Comparison of ENCODE assay signal across 8 cellular contexts in the genomic region with DNA sequence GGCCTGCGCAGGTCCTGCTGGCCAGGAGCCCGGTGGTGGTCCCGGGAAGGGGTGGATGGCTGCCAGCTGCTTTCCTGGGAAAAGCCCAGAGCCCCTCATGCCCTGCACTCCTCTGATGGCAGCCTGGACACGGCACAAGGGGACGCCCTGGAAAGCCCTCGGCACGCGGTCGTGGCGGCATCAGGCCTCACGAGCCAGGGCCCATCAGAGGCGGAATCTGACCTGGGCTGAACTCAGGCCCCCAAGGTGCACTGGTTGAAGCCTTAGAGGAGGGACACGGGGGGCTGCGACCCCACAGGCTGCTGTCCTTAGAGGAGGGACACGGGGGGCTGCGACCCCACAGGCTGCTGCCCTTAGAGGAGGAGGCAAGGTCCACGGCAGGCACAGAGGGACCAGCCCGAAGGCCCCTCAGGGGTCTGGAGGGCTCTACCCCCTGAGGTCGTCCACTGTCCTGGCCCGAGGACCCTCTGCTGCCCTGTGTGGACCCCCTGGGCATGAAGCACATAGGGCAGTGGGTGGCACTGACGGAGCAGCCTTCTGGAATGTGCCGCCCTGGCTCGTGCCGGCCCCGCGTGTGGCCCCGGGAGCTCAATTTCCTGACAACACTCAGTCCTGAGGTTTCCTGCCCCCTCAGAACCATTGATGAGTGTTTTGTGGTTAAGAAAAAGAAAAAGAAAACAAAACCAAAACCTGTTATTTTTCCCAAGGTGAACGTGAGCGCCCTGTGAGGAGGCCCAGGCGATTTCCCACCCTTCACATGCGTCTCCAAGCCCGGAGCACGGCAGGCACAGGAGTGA. TPM values are rescaled to one million over a fixed set of nuclear protein-coding genes. Genes with fewer than 3 reads are reported as not detected.
A peak's percentile ranks its signal among the peaks of the same experiment; 100 is the strongest.
DNase-seq lines count a peak whose midpoint lies in the region; ATAC-seq and TF ChIP-seq lines count a peak whose summit lies in the region.

No MANE protein-coding gene starts in this region.

- H3K4me3 ChIP-seq in brain microvascular endothelial cell (ENCODE audit: low read depth, low read length) = no peak overlapping the region

- H3K4me1 Mint-ChIP-seq in HFFc6 (ENCODE audit: low read depth) = peaks cover 13% of the 10 kb centered on the region
- peaks cover 26% of the 10 kb centered on the region for H3K4me1 Mint-ChIP-seq in activated CD4-positive, alpha-beta T cell treated with anti-CD3 and anti-CD28 coated beads, Interleukin-2, amount 10 ng/mL, durations not matched to agents 7 days and 5 days

- DNase-seq in HFFc6 (no peak), brain microvascular endothelial cell (peak; percentile 22), DMS153 treated with DMSO at 0.1 percent for 48 hours (lab: John Stamatoyannopoulos, UW; ENCODE audit: unreplicated experiment) (no peak), GF-D8 (lab: John Stamatoyannopoulos, UW) (no peak), NCI-H446 treated with DMSO at 0.1 percent for 48 hours (lab: John Stamatoyannopoulos, UW) (no peak)
- peak; percentile 68 for DNase-seq in activated CD4-positive, alpha-beta T cell treated with anti-CD3 and anti-CD28 coated beads, Interleukin-2, amount 10 ng/mL, durations not matched to agents 7 days and 5 days
- peak; percentile 49 to 55 for DNase-seq in stimulated activated CD4-positive, alpha-beta T cell treated with anti-CD3 and anti-CD28 coated beads, Interleukin-4, amount 100 ng/mL, for 4 hours

- no peaks in the 10 kb centered on the region for H3K36me3 Mint-ChIP-seq in HFFc6 (ENCODE audit: low read depth)
- H3K36me3 Mint-ChIP-seq in activated CD4-positive, alpha-beta T cell treated with anti-CD3 and anti-CD28 coated beads, Interleukin-2, amount 10 ng/mL, durations not matched to agents 7 days and 5 days (ENCODE audit: low read depth) = no peaks in the 10 kb centered on the region

- in situ Hi-C loops in brain microvascular endothelial cell (cut with HindIII; ENCODE audit: low pct_ligation_motif_present, low sequenced_read_pairs) = no loop called here

- ATAC-seq in HG03354 (IDR thresholded peaks at IDR 0.05; ENCODE audit: poor library complexity, severe bottlenecking, unreplicated experiment) = no peak

- POLR2A ChIA-PET in activated CD4-positive, alpha-beta T cell treated with anti-CD3 and anti-CD28 coated beads, Interleukin-2, amount 10 ng/mL, durations not matched to agents 7 days and 5 days (lab: Charles Lee) = interaction anchor here (0.6 kb wide), 1 partner anchor 195 kb away, joined by 3 read pairs; no protein-coding TSS in a partner anchor

- CTCF ChIA-PET in activated CD4-positive, alpha-beta T cell treated with anti-CD3 and anti-CD28 coated beads, Interleukin-2, amount 10 ng/mL, durations not matched to agents 7 days and 5 days (lab: Charles Lee) = interaction anchor here (0.6 kb wide), 1 partner anchor 24 kb away, joined by 3 read pairs; no protein-coding TSS in a partner anchor

- no peak overlapping the region for H3K27ac ChIP-seq in brain microvascular endothelial cell

- H3K36me3 ChIP-seq in brain microvascular endothelial cell (replicated peaks) = no peaks in the 10 kb centered on the region

- H3K27me3 Mint-ChIP-seq in HFFc6 (ENCODE audit: insufficient read depth) = peaks cover 20% of the 10 kb centered on the region
- peaks cover 5% of the 10 kb centered on the region for H3K27me3 Mint-ChIP-seq in activated CD4-positive, alpha-beta T cell treated with anti-CD3 and anti-CD28 coated beads, Interleukin-2, amount 10 ng/mL, durations not matched to agents 7 days and 5 days

- H3K27ac Mint-ChIP-seq in HFFc6 = peak overlapping the region; percentile 21; the same call in 1 of the 2 replicates
- H3K27ac Mint-ChIP-seq in activated CD4-positive, alpha-beta T cell treated with anti-CD3 and anti-CD28 coated beads, Interleukin-2, amount 10 ng/mL, durations not matched to agents 7 days and 5 days = peak overlapping the region; percentile 85

- no peak overlapping the region for H3K4me3 Mint-ChIP-seq in HFFc6
- H3K4me3 Mint-ChIP-seq in activated CD4-positive, alpha-beta T cell treated with anti-CD3 and anti-CD28 coated beads, Interleukin-2, amount 10 ng/mL, durations not matched to agents 7 days and 5 days = peak overlapping the region; percentile 42

- peaks cover 48% of the 10 kb centered on the region for H3K27me3 ChIP-seq in brain microvascular endothelial cell (replicated peaks)

- TF ChIP-seq CTCF in HFFc6 (IDR thresholded peaks at IDR 0.05) (no peak), brain microvascular endothelial cell (IDR thresholded peaks at IDR 0.05; ENCODE audit: low read depth, low read length, missing control alignments) (no peak)

- H3K9me3 Mint-ChIP-seq in HFFc6 = no peaks in the 10 kb centered on the region
- no peaks in the 10 kb centered on the region for H3K9me3 Mint-ChIP-seq in activated CD4-positive, alpha-beta T cell treated with anti-CD3 and anti-CD28 coated beads, Interleukin-2, amount 10 ng/mL, durations not matched to agents 7 days and 5 days

RNA-seq across cellular contexts. Expression of a gene that starts 22.2 kb away (rescaled TPM):
- under 1 TPM in 2 of 6 experiments, not detected in 4; 0.05 to 0.07 TPM for total RNA-seq in HFFc6 (2021; fragmentation: NEBNext Ultra II Directional; extraction: Animal tissue kit (Norgen Biotek cat#: 25700))
- total RNA-seq in activated CD4-positive, alpha-beta T cell treated with anti-CD3 and anti-CD28 coated beads, Interleukin-2, amount 10 ng/mL, durations not matched to agents 7 days and 5 days = under 1 TPM; 0.25 to 0.27 TPM

RNA-seq across cellular contexts. Expression of a gene that starts 33.0 kb away (rescaled TPM):
- 10 to 100 TPM; 10.9 to 19.3 (median 14.2) TPM for total RNA-seq in HFFc6 (2021; fragmentation: NEBNext Ultra II Directional; extraction: Animal tissue kit (Norgen Biotek cat#: 25700))
- 10 to 100 TPM; 20.5 to 23.0 TPM for total RNA-seq in activated CD4-positive, alpha-beta T cell treated with anti-CD3 and anti-CD28 coated beads, Interleukin-2, amount 10 ng/mL, durations not matched to agents 7 days and 5 days

Comparison
In these comparisons a context has a peak if more than half of its experiments do, and no peak if none do; other contexts are left out.
1. DNase-seq: peak in activated CD4-positive, alpha-beta T cell treated with anti-CD3 and anti-CD28 coated beads, Interleukin-2, amount 10 ng/mL, durations not matched to agents 7 days and 5 days (single experiment), brain microvascular endothelial cell (single experiment) and stimulated activated CD4-positive, alpha-beta T cell treated with anti-CD3 and anti-CD28 coated beads, Interleukin-4, amount 100 ng/mL, for 4 hours (2 of 2); none in HFFc6 (single experiment), DMS153 treated with DMSO at 0.1 percent for 48 hours (single experiment), GF-D8 (single experiment) and NCI-H446 treated with DMSO at 0.1 percent for 48 hours (single experiment).